Comparison of ENCODE assay signal across 8 cellular contexts in the genomic region with DNA sequence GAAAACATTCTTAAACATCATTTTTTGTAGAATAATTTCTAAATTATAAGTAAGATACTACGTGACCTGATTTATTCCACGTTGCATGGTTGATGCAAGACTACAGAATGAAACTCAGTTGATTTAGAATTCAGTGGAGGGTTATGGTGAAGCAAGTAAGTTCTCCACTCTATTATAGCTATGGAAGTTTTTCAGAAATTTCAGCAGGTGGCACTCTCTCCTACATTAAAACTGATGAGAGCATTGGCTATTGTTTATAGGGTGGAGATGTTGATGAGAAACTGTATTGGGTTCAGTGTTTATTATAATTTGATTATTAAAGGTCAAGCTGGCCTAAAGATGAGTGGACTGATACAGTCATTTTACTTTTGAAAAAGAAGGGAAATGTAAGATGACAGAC.
A peak's percentile ranks its signal among the peaks of the same experiment; 100 is the strongest.
DNase-seq lines count a peak whose midpoint lies in the region; ATAC-seq and TF ChIP-seq lines count a peak whose summit lies in the region.

No MANE protein-coding gene starts in this region.

- in situ Hi-C loops in Panc1 (cut with HindIII; ENCODE audit: low pct_unique_long_range_greater_than_20kb, low sequenced_read_pairs), result no loop called here

- TF ChIP-seq CTCF in Panc1 (IDR thresholded peaks at IDR 0.05), result peak; percentile 55; the same call in 1 of the 2 replicates
- peak; percentile 44 for TF ChIP-seq CTCF in endothelial cell (IDR thresholded peaks at IDR 0.05; ENCODE audit: unreplicated experiment)

- no peaks in the 10 kb centered on the region for H3K4me1 Mint-ChIP-seq in endothelial cell (ENCODE audit: unreplicated experiment)
- H3K4me1 Mint-ChIP-seq in activated naive CD4-positive, alpha-beta T cell treated with anti-CD3 and anti-CD28 coated beads for 36 hours (ENCODE audit: low read depth), result no peaks in the 10 kb centered on the region

- no TSS peak for BruUV-seq in Panc1 (replicated peaks; lab: Mats Ljungman, UMichigan)

- H3K27ac ChIP-seq in Panc1 (ENCODE audit: low read length), result no peak overlapping the region

- POLR2A ChIA-PET in Panc1 (lab: Charles Lee), result interaction anchor here (0.6 kb wide), 1 partner anchor 50 kb away, joined by 3 read pairs; no protein-coding TSS in a partner anchor

- H3K27me3 Mint-ChIP-seq in endothelial cell (ENCODE audit: unreplicated experiment), result no peaks in the 10 kb centered on the region
- H3K27me3 Mint-ChIP-seq in activated naive CD4-positive, alpha-beta T cell treated with anti-CD3 and anti-CD28 coated beads for 36 hours (ENCODE audit: low read depth), result no peaks in the 10 kb centered on the region

- intact Hi-C loops in Panc1 (cut with micrococcal nuclease; ENCODE audit: unreplicated experiment), result loop anchor here (2.0 to 10.0 kb wide), 3 partner anchors 82 to 345 kb away; no protein-coding TSS in a partner anchor
- intact Hi-C loops in activated naive CD4-positive, alpha-beta T cell treated with anti-CD3 and anti-CD28 coated beads for 36 hours (cut with micrococcal nuclease), result loop anchor here (1.0 to 5.0 kb wide), 7 partner anchors 245 to 589 kb away; partner anchors contain the start of gene RAPGEF2

- ATAC-seq in GM21390 (IDR thresholded peaks at IDR 0.05; ENCODE audit: unreplicated experiment) (peak; percentile 49), Panc1 (peak; percentile 90)

- no peaks in the 10 kb centered on the region for H3K4me1 ChIP-seq in Panc1 (ENCODE audit: control insufficient read depth, insufficient read depth, low read length)

- CTCF ChIA-PET in Panc1 (lab: Charles Lee), result interaction anchor here (0.7 kb wide), 1 partner anchor 346 kb away, joined by 3 read pairs; no protein-coding TSS in a partner anchor
- CTCF ChIA-PET in activated naive CD4-positive, alpha-beta T cell treated with anti-CD3 and anti-CD28 coated beads for 36 hours (lab: Charles Lee), result interaction anchor here (0.6 to 3.7 kb wide), 8 partner anchors 123 to 696 kb away, joined by 3 to 26 read pairs (median 3); no protein-coding TSS in a partner anchor

- no peaks in the 10 kb centered on the region for H3K36me3 ChIP-seq in Panc1 (ENCODE audit: control insufficient read depth, insufficient read depth, low read length)

- no peak overlapping the region for H3K4me3 Mint-ChIP-seq in endothelial cell (ENCODE audit: unreplicated experiment)
- no peak overlapping the region for H3K4me3 Mint-ChIP-seq in activated naive CD4-positive, alpha-beta T cell treated with anti-CD3 and anti-CD28 coated beads for 36 hours

- H3K27me3 ChIP-seq in Panc1 (ENCODE audit: control insufficient read depth, insufficient read depth, low read length), result no peaks in the 10 kb centered on the region

- no peak overlapping the region for H3K27ac Mint-ChIP-seq in endothelial cell (ENCODE audit: unreplicated experiment)
- H3K27ac Mint-ChIP-seq in activated naive CD4-positive, alpha-beta T cell treated with anti-CD3 and anti-CD28 coated beads for 36 hours, result no peak overlapping the region

- no peaks in the 10 kb centered on the region for H3K9me3 ChIP-seq in Panc1 (ENCODE audit: control insufficient read depth, insufficient read depth, low read depth, low read length)

- no peaks in the 10 kb centered on the region for H3K9me3 Mint-ChIP-seq in endothelial cell (ENCODE audit: unreplicated experiment)
- H3K9me3 Mint-ChIP-seq in activated naive CD4-positive, alpha-beta T cell treated with anti-CD3 and anti-CD28 coated beads for 36 hours, result no peaks in the 10 kb centered on the region

- H3K4me3 ChIP-seq in Panc1 (ENCODE audit: low read depth in 2 of 2, low read length in 2 of 2), result no peak overlapping the region

- H3K36me3 Mint-ChIP-seq in endothelial cell (ENCODE audit: low read depth, unreplicated experiment), result peaks cover 6% of the 10 kb centered on the region
- peaks cover 7% of the 10 kb centered on the region for H3K36me3 Mint-ChIP-seq in activated naive CD4-positive, alpha-beta T cell treated with anti-CD3 and anti-CD28 coated beads for 36 hours (ENCODE audit: low read depth)

- DNase-seq in EH (ENCODE audit: low read depth) (peak; percentile 67), HT1080 (ENCODE audit: low read depth) (peak; percentile 29), Panc1 (ENCODE audit: low read depth, low spot score) (no peak), endothelial cell (ENCODE audit: low spot score) (no peak), myocyte (ENCODE audit: low read depth) (peak; percentile 25)
- DNase-seq in activated CD8-positive, alpha-beta memory T cell treated with anti-CD3 and anti-CD28 coated beads, Interleukin-2, amount 50 U/mL, for 4 hours, result no peak
- no peak for DNase-seq in activated naive CD4-positive, alpha-beta T cell treated with anti-CD3 and anti-CD28 coated beads for 36 hours

Comparison
In these comparisons a context has a peak if more than half of its experiments do, and no peak if none do; other contexts are left out.
1. DNase-seq: peak in EH (single experiment), HT1080 (single experiment) and myocyte (single experiment); none in Panc1 (single experiment), endothelial cell (single experiment), activated CD8-positive, alpha-beta memory T cell treated with anti-CD3 and anti-CD28 coated beads, Interleukin-2, amount 50 U/mL, for 4 hours (single experiment) and activated naive CD4-positive, alpha-beta T cell treated with anti-CD3 and anti-CD28 coated beads for 36 hours (single experiment).